In genomic region chr16:47705268-47705667, GRCh38 we compare ENCODE assay signal across 19 cellular contexts.
"Had no signal": no experiment of that assay in that cellular context is flagged by ENCODE, and none has a peak within 500 bp of the region (broad histone marks: within the 10 kb centered on the region; RNA-seq: fewer than 3 reads in every experiment).

No MANE protein-coding gene starts in this region.

- H3K27ac Mint-ChIP-seq: activated naive CD4-positive, alpha-beta T cell treated with anti-CD3 and anti-CD28 coated beads, Interleukin-2, amount 50 U/mL, for 72 hours had no signal

- H3K9me3 ChIP-seq: adrenal gland, heart left ventricle, left ventricle myocardium inferior, psoas muscle, stomach, testis had no signal

- H3K9me3 Mint-ChIP-seq: neural crest cell had no signal

- H3K36me3 ChIP-seq: adrenal gland, gastroesophageal sphincter, WERI-Rb-1 had no signal

- H3K4me1 ChIP-seq: adrenal gland, gastroesophageal sphincter, heart left ventricle, left ventricle myocardium inferior, psoas muscle, stomach, testis had no signal

- ATAC-seq: activated naive CD4-positive, alpha-beta T cell treated with anti-CD3 and anti-CD28 coated beads, Interleukin-2, amount 50 U/mL, for 72 hours; gastroesophageal sphincter; heart left ventricle; right cardiac atrium had no signal

- FAIRE-seq: bronchial epithelial cell, endometrium had no signal

- H3K27ac ChIP-seq: adrenal gland, gastroesophageal sphincter, heart left ventricle, left ventricle myocardium inferior, psoas muscle, stomach, testis, WERI-Rb-1 had no signal

- H3K4me3 Mint-ChIP-seq: neural crest cell had no signal

- H3K4me2 ChIP-seq: smooth muscle cell had no signal

- H3K4me3 ChIP-seq: adrenal gland, gastroesophageal sphincter, heart left ventricle, left ventricle myocardium inferior, psoas muscle, smooth muscle cell, stomach, testis had no signal

- H3K27me3 ChIP-seq: adrenal gland, gastroesophageal sphincter, heart left ventricle, stomach, testis had no signal

- DNase-seq: activated CD4-positive, alpha-beta T cell treated with anti-CD3 and anti-CD28 coated beads, Interleukin-2, amount 50 U/mL, for 48 hours; activated gamma-delta T cell; adrenal gland; cerebellar nuclear complex; cortex of kidney; heart left ventricle; left ventricle myocardium inferior; psoas muscle; right cardiac atrium; stimulated activated CD4-positive, alpha-beta T cell treated with anti-CD3 and anti-CD28 coated beads, Interleukin-4, amount 100 ng/mL, for 1 hour; stomach; testis; WERI-Rb-1 had no signal
